Comparison of ENCODE assay signal across 1 cellular context in genomic region chr17:68535903-68536302, GRCh38.
TF ChIP-seq lines count a peak whose summit lies in the region.

No MANE protein-coding gene starts in this region.

TF ChIP-seq in HepG2, 621 proteins besides CTCF, POLR2A, EP300 and RAD21:
- TF ChIP-seq ZSCAN25 (CRISPR knock-in tag; IDR thresholded peaks at IDR 0.05) = no peak
- 0 out of 2 replicates have a peak, but pooled peaks have one; percentile 40 for TF ChIP-seq TOPORS (CRISPR knock-in tag; IDR thresholded peaks at IDR 0.05)
- TF ChIP-seq AGO2 (optimal IDR thresholded peaks at IDR 0.05; ENCODE audit: low read depth, low read length) = no peak
- TF ChIP-seq KLF16 (CRISPR knock-in tag; IDR thresholded peaks at IDR 0.05) = 0 out of 4 replicates have a peak, but pooled peaks of 1 of the 2 experiments have one; percentile 51
- TF ChIP-seq NPAS2 (CRISPR knock-in tag; IDR thresholded peaks at IDR 0.05; ENCODE audit: borderline replicate concordance) = no peak
- no peak for TF ChIP-seq REST (IDR thresholded peaks at IDR 0.05; ENCODE audit: borderline replicate concordance in 1 of 2, low read depth in 1 of 2, low read length in 2 of 2)
- 0 out of 2 replicates have a peak, but pooled peaks have one; percentile 32 for TF ChIP-seq HMG20B (CRISPR knock-in tag; conservative IDR thresholded peaks at IDR 0.05)
- peak; percentile 51 for TF ChIP-seq HNF4A (CRISPR knock-in tag; IDR thresholded peaks at IDR 0.05)
- TF ChIP-seq GFI1 (CRISPR knock-in tag; IDR thresholded peaks at IDR 0.05; ENCODE audit: borderline replicate concordance) = peak; percentile 88
- TF ChIP-seq RARA (CRISPR knock-in tag; IDR thresholded peaks at IDR 0.05) = peak; percentile 44; the same call in 1 of the 2 replicates
- peak; percentile 40; the same call in 1 of the 2 replicates for TF ChIP-seq ZC3H13 (CRISPR knock-in tag; IDR thresholded peaks at IDR 0.05)
